12 cellular contexts compared by ENCODE assay signal in the genomic region with DNA sequence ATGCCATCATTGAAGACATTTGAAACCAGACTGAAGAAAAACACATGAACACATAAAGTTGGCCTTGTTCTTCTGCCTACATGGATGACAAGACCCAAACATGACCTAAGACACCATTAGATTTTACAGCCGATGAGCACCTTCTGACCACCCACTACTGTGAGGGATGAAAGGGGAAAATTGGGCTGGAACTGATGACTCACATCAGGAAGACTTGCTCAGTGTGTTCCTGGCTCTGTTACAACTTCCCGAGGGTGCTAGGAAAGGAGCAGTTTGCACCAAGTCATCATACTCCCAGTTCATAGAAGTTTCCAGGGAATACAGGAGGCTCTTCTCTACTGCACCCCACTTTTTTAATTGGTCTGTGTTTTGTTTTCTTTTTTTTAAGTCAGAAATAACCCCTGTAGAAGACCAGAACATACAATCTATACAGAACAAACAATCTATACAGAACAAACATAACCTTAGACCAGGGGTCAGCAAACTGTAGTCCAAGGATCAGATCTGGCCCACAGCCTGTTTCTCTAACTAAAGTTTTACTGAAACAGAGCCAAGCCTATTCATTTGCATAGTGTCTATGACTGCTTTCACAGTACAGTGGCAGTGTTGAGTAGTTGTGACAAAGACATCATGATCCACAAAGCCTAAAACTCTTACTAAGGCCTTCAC. TPM values are rescaled to one million over a fixed set of nuclear protein-coding genes. Genes with fewer than 3 reads are reported as not detected.
DNase-seq lines count a peak whose midpoint lies in the region; ATAC-seq and TF ChIP-seq lines count a peak whose summit lies in the region.
"Had no signal": no experiment of that assay in that cellular context is flagged by ENCODE, and none has a peak within 500 bp of the region (broad histone marks: within the 10 kb centered on the region; RNA-seq: fewer than 3 reads in every experiment).

No MANE protein-coding gene starts in this region.

- H3K27me3 Mint-ChIP-seq in activated CD4-positive, alpha-beta T cell treated with anti-CD3 and anti-CD28 coated beads, Interleukin-2, amount 10 ng/mL, durations not matched to agents 24 days and 14 days: no peaks in the 10 kb centered on the region
- H3K27me3 Mint-ChIP-seq: stimulated activated naive CD8-positive, alpha-beta T cell treated with anti-CD3 and anti-CD28 coated beads, Interleukin-15, Interleukin-2, amounts not matched to agents 100 ng/mL and 50 ng/mL, for 24 hours had no signal

- no peak for TF ChIP-seq CTCF in sigmoid colon (IDR thresholded peaks at IDR 0.05)

- H3K27me3 ChIP-seq in sigmoid colon: no peaks in the 10 kb centered on the region

- H3K36me3 Mint-ChIP-seq in activated CD4-positive, alpha-beta T cell treated with anti-CD3 and anti-CD28 coated beads, Interleukin-2, amount 10 ng/mL, durations not matched to agents 24 days and 14 days (ENCODE audit: low read depth): no peaks in the 10 kb centered on the region

- no peak overlapping the region for H3K4me3 Mint-ChIP-seq in activated CD4-positive, alpha-beta T cell treated with anti-CD3 and anti-CD28 coated beads, Interleukin-2, amount 10 ng/mL, durations not matched to agents 24 days and 14 days
- H3K4me3 Mint-ChIP-seq: stimulated activated naive CD8-positive, alpha-beta T cell treated with anti-CD3 and anti-CD28 coated beads, Interleukin-15, Interleukin-2, amounts not matched to agents 100 ng/mL and 50 ng/mL, for 24 hours had no signal

- peak overlapping the region in 3 of 4 donors; percentile 33 to 66 (median 37) for H3K27ac ChIP-seq in sigmoid colon

- no peak overlapping the region for H3K27ac Mint-ChIP-seq in activated CD4-positive, alpha-beta T cell treated with anti-CD3 and anti-CD28 coated beads, Interleukin-2, amount 10 ng/mL, durations not matched to agents 24 days and 14 days
- H3K27ac Mint-ChIP-seq: stimulated activated naive CD8-positive, alpha-beta T cell treated with anti-CD3 and anti-CD28 coated beads, Interleukin-15, Interleukin-2, amounts not matched to agents 100 ng/mL and 50 ng/mL, for 24 hours had no signal

- peak; percentile 57 for ATAC-seq in GM21390 (IDR thresholded peaks at IDR 0.05; ENCODE audit: unreplicated experiment)

- no peak overlapping the region for H3K4me3 ChIP-seq in sigmoid colon

- H3K4me1 ChIP-seq in sigmoid colon: peaks cover 0 to 33% (median 17%) of the 10 kb centered on the region in 4 donors

- intact Hi-C loops in sigmoid colon (cut with DNase I): no loop called here
- intact Hi-C loops in activated CD4-positive, alpha-beta T cell treated with anti-CD3 and anti-CD28 coated beads, Interleukin-2, amount 10 ng/mL, durations not matched to agents 24 days and 14 days (cut with micrococcal nuclease): no loop called here

- no peaks in the 10 kb centered on the region for H3K9me3 Mint-ChIP-seq in activated CD4-positive, alpha-beta T cell treated with anti-CD3 and anti-CD28 coated beads, Interleukin-2, amount 10 ng/mL, durations not matched to agents 24 days and 14 days
- H3K9me3 Mint-ChIP-seq: stimulated activated naive CD8-positive, alpha-beta T cell treated with anti-CD3 and anti-CD28 coated beads, Interleukin-15, Interleukin-2, amounts not matched to agents 100 ng/mL and 50 ng/mL, for 24 hours had no signal

- H3K9me3 ChIP-seq in sigmoid colon: no peaks in the 10 kb centered on the region

- no peaks in the 10 kb centered on the region for H3K4me1 Mint-ChIP-seq in activated CD4-positive, alpha-beta T cell treated with anti-CD3 and anti-CD28 coated beads, Interleukin-2, amount 10 ng/mL, durations not matched to agents 24 days and 14 days

- no peak for TF ChIP-seq POLR2A in sigmoid colon (IDR thresholded peaks at IDR 0.05)

- 11 to 50% methylated on average over 2 of the region's 2 CpGs for WGBS in sigmoid colon, 2 donors

- no peak for TF ChIP-seq EP300 in sigmoid colon (IDR thresholded peaks at IDR 0.05)

- no peaks in the 10 kb centered on the region for H3K36me3 ChIP-seq in sigmoid colon

- peak; percentile 82 for DNase-seq in LoVo (ENCODE audit: low spot score)
- peak; percentile 55 for DNase-seq in dermis blood vessel endothelial cell
- no peak for DNase-seq in sigmoid colon
- no peak for DNase-seq in NCI-H1048 (lab: John Stamatoyannopoulos, UW)
- no peak for DNase-seq in NOMO-1 treated with DMSO at 0.1 percent for 48 hours (lab: John Stamatoyannopoulos, UW; ENCODE audit: unreplicated experiment)
- no peak for DNase-seq in cerebellar nuclear complex (lab: John Stamatoyannopoulos, UW)
- DNase-seq in activated CD4-positive, alpha-beta T cell treated with anti-CD3 and anti-CD28 coated beads, Interleukin-2, amount 10 ng/mL, durations not matched to agents 24 days and 14 days: no peak
- DNase-seq: erythroblast, NCI-H82 had no signal

RNA-seq across cellular contexts. Expression of gene BTC, which starts 25.3 kb away (rescaled TPM):
- total RNA-seq in dermis blood vessel endothelial cell (0.17 and 0.28 TPM in 2 replicates), sigmoid colon (100 to 1,000 TPM in 1 of 4 donors, 10 to 100 TPM in 3; 42.2 to 102 (median 61.7) TPM)
- polyA plus RNA-seq in sigmoid colon: 1 to 10 TPM in 2 of 3 donors, under 1 TPM in 1; 0.69 to 4.9 (median 1.8) TPM
- total RNA-seq in activated CD4-positive, alpha-beta T cell treated with anti-CD3 and anti-CD28 coated beads, Interleukin-2, amount 10 ng/mL, durations not matched to agents 24 days and 14 days: not detected in 2 replicates
- total RNA-seq: activated CD8-positive, alpha-beta memory T cell treated with anti-CD3 and anti-CD28 coated beads for 36 hours had no signal

Comparison
In these comparisons a context has a peak if more than half of its experiments do, and no peak if none do; other contexts are left out.
1. DNase-seq: peak in LoVo (single experiment) and dermis blood vessel endothelial cell (single experiment); none in sigmoid colon (single experiment), NCI-H1048 (single experiment), NOMO-1 treated with DMSO at 0.1 percent for 48 hours (single experiment), cerebellar nuclear complex (0 of 2) and activated CD4-positive, alpha-beta T cell treated with anti-CD3 and anti-CD28 coated beads, Interleukin-2, amount 10 ng/mL, durations not matched to agents 24 days and 14 days (single experiment).
2. RNA of gene BTC, which starts 25.3 kb away (total RNA-seq): 42.2 to 102 TPM in sigmoid colon; 0.17 to 0.28 TPM in dermis blood vessel endothelial cell and not detected in activated CD4-positive, alpha-beta T cell treated with anti-CD3 and anti-CD28 coated beads, Interleukin-2, amount 10 ng/mL, durations not matched to agents 24 days and 14 days; every median in the first group is over 10 times any median in the second.